11 cellular contexts compared by ENCODE assay signal in the genomic region with DNA sequence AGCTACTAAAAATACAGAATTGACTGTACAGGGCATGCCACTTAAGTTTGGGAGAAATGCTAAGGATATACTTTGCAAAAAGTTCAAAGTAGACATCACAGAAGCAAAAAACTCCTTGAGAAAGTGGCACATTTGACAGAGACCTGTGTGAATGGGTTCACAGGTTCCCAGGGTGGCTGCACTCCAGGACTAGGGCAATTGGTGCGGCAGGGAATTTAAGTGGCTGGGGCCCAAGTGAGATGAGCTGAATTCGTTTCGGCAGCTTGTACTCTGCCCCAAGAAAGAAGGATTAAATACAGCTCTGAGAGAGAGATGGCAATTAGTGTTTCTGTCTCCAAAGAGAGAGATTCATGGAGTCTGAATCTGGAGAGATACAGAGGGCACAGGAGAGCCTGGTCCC.
"Had no signal": no experiment of that assay in that cellular context is flagged by ENCODE, and none has a peak within 500 bp of the region (broad histone marks: within the 10 kb centered on the region; RNA-seq: fewer than 3 reads in every experiment).

No MANE protein-coding gene starts in this region.

- H3K9me3 Mint-ChIP-seq: activated naive CD4-positive, alpha-beta T cell treated with anti-CD3 and anti-CD28 coated beads, Interleukin-2, amount 50 U/mL, for 72 hours; activated T-cell treated with anti-CD3 and anti-CD28 coated beads, Interleukin-2, amount 50 U/mL, for 4 hours; natural killer cell; stimulated activated naive CD8-positive, alpha-beta T cell treated with anti-CD3 and anti-CD28 coated beads, Interleukin-15, amount 100 ng/mL, for 72 hours; T-helper 1 cell treated with Interleukin-12 subunit alpha and Interleukin-12 subunit beta and Interleukin-4 antibody, amounts not matched to agents 30 μg/mL and 1 μg/mL, for 36 hours had no signal

- H3K9me3 ChIP-seq: colonic mucosa, testis had no signal

- H3K4me1 ChIP-seq: colonic mucosa, testis had no signal

- DNase-seq: activated CD8-positive, alpha-beta memory T cell treated with anti-CD3 and anti-CD28 coated beads, Interleukin-2, amount 10 ng/mL, durations not matched to agents 7 days and 5 days; activated effector memory CD4-positive, alpha-beta T cell treated with anti-CD3 and anti-CD28 coated beads, Interleukin-2, amount 50 U/mL, for 16 hours; activated T-cell treated with anti-CD3 and anti-CD28 coated beads, Interleukin-2, amount 50 U/mL, for 4 hours; colonic mucosa; natural killer cell; stimulated activated CD4-positive, alpha-beta T cell treated with anti-CD3 and anti-CD28 coated beads, Interleukin-15, amount 100 ng/mL, for 24 hours; stimulated activated CD4-positive, alpha-beta T cell treated with anti-CD3 and anti-CD28 coated beads, Interleukin-4, amount 100 ng/mL, for 4 hours; stimulated activated naive CD8-positive, alpha-beta T cell treated with anti-CD3 and anti-CD28 coated beads, Interleukin-15, amount 100 ng/mL, for 72 hours; testis had no signal

- ATAC-seq: activated CD8-positive, alpha-beta memory T cell treated with anti-CD3 and anti-CD28 coated beads, Interleukin-2, amount 10 ng/mL, durations not matched to agents 7 days and 5 days; activated naive CD4-positive, alpha-beta T cell treated with anti-CD3 and anti-CD28 coated beads, Interleukin-2, amount 50 U/mL, for 72 hours; activated T-cell treated with anti-CD3 and anti-CD28 coated beads, Interleukin-2, amount 50 U/mL, for 4 hours; natural killer cell; stimulated activated naive CD8-positive, alpha-beta T cell treated with anti-CD3 and anti-CD28 coated beads, Interleukin-15, amount 100 ng/mL, for 72 hours had no signal

- H3K4me1 Mint-ChIP-seq: activated CD8-positive, alpha-beta memory T cell treated with anti-CD3 and anti-CD28 coated beads, Interleukin-2, amount 10 ng/mL, durations not matched to agents 7 days and 5 days; natural killer cell; stimulated activated naive CD8-positive, alpha-beta T cell treated with anti-CD3 and anti-CD28 coated beads, Interleukin-15, amount 100 ng/mL, for 72 hours had no signal

- H3K27me3 ChIP-seq: colonic mucosa, testis had no signal

- H3K27ac Mint-ChIP-seq: activated CD8-positive, alpha-beta memory T cell treated with anti-CD3 and anti-CD28 coated beads, Interleukin-2, amount 10 ng/mL, durations not matched to agents 7 days and 5 days; activated naive CD4-positive, alpha-beta T cell treated with anti-CD3 and anti-CD28 coated beads, Interleukin-2, amount 50 U/mL, for 72 hours; natural killer cell; stimulated activated naive CD8-positive, alpha-beta T cell treated with anti-CD3 and anti-CD28 coated beads, Interleukin-15, amount 100 ng/mL, for 72 hours; T-helper 1 cell treated with Interleukin-12 subunit alpha and Interleukin-12 subunit beta and Interleukin-4 antibody, amounts not matched to agents 30 μg/mL and 1 μg/mL, for 36 hours had no signal

- H3K27ac ChIP-seq: colonic mucosa, testis had no signal

- H3K36me3 Mint-ChIP-seq: activated CD8-positive, alpha-beta memory T cell treated with anti-CD3 and anti-CD28 coated beads, Interleukin-2, amount 10 ng/mL, durations not matched to agents 7 days and 5 days; activated naive CD4-positive, alpha-beta T cell treated with anti-CD3 and anti-CD28 coated beads, Interleukin-2, amount 50 U/mL, for 72 hours; natural killer cell had no signal

- H3K27me3 Mint-ChIP-seq: activated CD8-positive, alpha-beta memory T cell treated with anti-CD3 and anti-CD28 coated beads, Interleukin-2, amount 10 ng/mL, durations not matched to agents 7 days and 5 days; stimulated activated naive CD8-positive, alpha-beta T cell treated with anti-CD3 and anti-CD28 coated beads, Interleukin-15, amount 100 ng/mL, for 72 hours had no signal

- H3K4me3 ChIP-seq: colonic mucosa, testis had no signal

- H3K36me3 ChIP-seq: colonic mucosa had no signal

- H3K4me3 Mint-ChIP-seq: activated CD8-positive, alpha-beta memory T cell treated with anti-CD3 and anti-CD28 coated beads, Interleukin-2, amount 10 ng/mL, durations not matched to agents 7 days and 5 days; activated T-cell treated with anti-CD3 and anti-CD28 coated beads, Interleukin-2, amount 50 U/mL, for 4 hours; natural killer cell; stimulated activated naive CD8-positive, alpha-beta T cell treated with anti-CD3 and anti-CD28 coated beads, Interleukin-15, amount 100 ng/mL, for 72 hours; T-helper 1 cell treated with Interleukin-12 subunit alpha and Interleukin-12 subunit beta and Interleukin-4 antibody, amounts not matched to agents 30 μg/mL and 1 μg/mL, for 36 hours had no signal
